Comparison of ENCODE assay signal across 2 cellular contexts in the genomic region with DNA sequence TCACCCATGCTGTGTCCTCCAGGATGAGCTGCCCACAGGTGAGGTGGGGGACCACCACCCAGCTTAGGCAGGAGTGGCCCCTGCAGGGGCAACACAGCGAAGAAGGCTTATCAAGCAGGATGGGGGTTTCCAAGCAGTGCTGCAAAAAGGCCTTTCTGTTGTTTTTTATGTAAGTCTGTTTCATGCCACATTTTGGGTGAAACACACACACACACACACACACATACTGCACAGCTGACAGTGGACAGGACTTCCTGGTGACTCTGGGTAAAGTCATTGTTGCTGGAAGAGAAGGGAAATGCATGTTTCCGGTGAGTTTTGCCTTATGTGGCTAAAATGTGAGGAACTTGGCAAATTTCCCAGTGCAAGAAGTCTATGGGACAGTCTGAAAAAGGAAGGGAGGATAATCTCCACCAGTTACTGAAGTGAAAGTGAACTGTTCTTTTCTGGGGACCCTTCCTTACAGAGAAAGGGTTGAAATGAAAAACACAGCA.
TF ChIP-seq lines count a peak whose summit lies in the region.

No MANE protein-coding gene starts in this region.

TF ChIP-seq in HCT116, 20 proteins besides CTCF, POLR2A, EP300 and RAD21 (continued from another document):
- no peak for TF ChIP-seq POLR2AphosphoS5 (IDR thresholded peaks at IDR 0.05; ENCODE audit: low read depth, low read length)
- TF ChIP-seq REST (IDR thresholded peaks at IDR 0.05; ENCODE audit: low read depth): no peak
- TF ChIP-seq, protein P1, sequence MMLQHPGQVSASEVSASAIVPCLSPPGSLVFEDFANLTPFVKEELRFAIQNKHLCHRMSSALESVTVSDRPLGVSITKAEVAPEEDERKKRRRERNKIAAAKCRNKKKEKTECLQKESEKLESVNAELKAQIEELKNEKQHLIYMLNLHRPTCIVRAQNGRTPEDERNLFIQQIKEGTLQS (IDR thresholded peaks at IDR 0.05): no peak
- TF ChIP-seq ZFX (IDR thresholded peaks at IDR 0.05): no peak
- no peak for TF ChIP-seq EZH2phosphoT487 (IDR thresholded peaks at IDR 0.05; ENCODE audit: borderline replicate concordance)
- TF ChIP-seq, protein P2, sequence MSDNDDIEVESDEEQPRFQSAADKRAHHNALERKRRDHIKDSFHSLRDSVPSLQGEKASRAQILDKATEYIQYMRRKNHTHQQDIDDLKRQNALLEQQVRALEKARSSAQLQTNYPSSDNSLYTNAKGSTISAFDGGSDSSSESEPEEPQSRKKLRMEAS (IDR thresholded peaks at IDR 0.05): no peak
- TF ChIP-seq TCF7L2 (IDR thresholded peaks at IDR 0.05; ENCODE audit: borderline replicate concordance, extremely low read depth, insufficient read depth, insufficient read length): no peak
- TF ChIP-seq EZH2 (IDR thresholded peaks at IDR 0.05): no peak
- TF ChIP-seq SP1 (IDR thresholded peaks at IDR 0.05; ENCODE audit: low read depth): no peak
- no peak for TF ChIP-seq SIN3A (IDR thresholded peaks at IDR 0.05; ENCODE audit: low read depth)
- TF ChIP-seq CBX3 (IDR thresholded peaks at IDR 0.05; ENCODE audit: low read depth): no peak
- TF ChIP-seq YY1 (IDR thresholded peaks at IDR 0.05; ENCODE audit: extremely low read depth, insufficient replicate concordance, low read depth, low read length): no peak
- TF ChIP-seq EGR1 (IDR thresholded peaks at IDR 0.05; ENCODE audit: low read depth): no peak
- no peak for TF ChIP-seq ZBTB33 (IDR thresholded peaks at IDR 0.05; ENCODE audit: extremely low read depth, insufficient replicate concordance, low read length)
- TF ChIP-seq SRF (IDR thresholded peaks at IDR 0.05; ENCODE audit: low read depth): peak; percentile 82

TF ChIP-seq in endothelial cell of umbilical vein, 7 proteins besides CTCF, POLR2A, EP300 and RAD21 (continued from another document):
- TF ChIP-seq, protein P2 (IDR thresholded peaks at IDR 0.05; ENCODE audit: insufficient read depth, insufficient read length): no peak
- TF ChIP-seq GATA2 (IDR thresholded peaks at IDR 0.05; ENCODE audit: insufficient read depth, insufficient read length, low read depth, low read length) (peak; percentile 63), MYC (IDR thresholded peaks at IDR 0.05; ENCODE audit: low read depth, low read length) (peak; percentile 96), FOS (IDR thresholded peaks at IDR 0.05; ENCODE audit: borderline replicate concordance, insufficient read depth, low read length) (peak; percentile 95)
